Comparison of ENCODE assay signal across 9 cellular contexts in genomic region chr16:29848420-29849297, GRCh38. TPM values are rescaled to one million over a fixed set of nuclear protein-coding genes. Genes with fewer than 3 reads are reported as not detected.
DNase-seq lines count a peak whose midpoint lies in the region; ATAC-seq and TF ChIP-seq lines count a peak whose summit lies in the region.
"Had no signal": no experiment of that assay in that cellular context is flagged by ENCODE, and none has a peak within 500 bp of the region (broad histone marks: within the 10 kb centered on the region; RNA-seq: fewer than 3 reads in every experiment).

No MANE protein-coding gene starts in this region.

- no peak overlapping the region for H3K27ac Mint-ChIP-seq in WTC11

- H3K4me1 Mint-ChIP-seq in WTC11 = peaks cover 10% of the 10 kb centered on the region

- DNase-seq in NCI-H187 (lab: John Stamatoyannopoulos, UW) = peak; percentile 4 to 27
- DNase-seq in NCI-H187 treated with DMSO at 0.1 percent for 48 hours (lab: John Stamatoyannopoulos, UW) = no peak
- DNase-seq in NB4 (ENCODE audit: low read depth) = peak; percentile 81
- peak; percentile 86 for DNase-seq in WTC11 (ENCODE audit: low spot score)
- peak; percentile 71 to 77 for DNase-seq in T47D (ENCODE audit: low read depth in 1 of 2, low spot score in 1 of 2)
- peak; percentile 80 for DNase-seq in islet precursor cell
- DNase-seq in stimulated activated CD4-positive, alpha-beta T cell treated with anti-CD3 and anti-CD28 coated beads, Interleukin-1b, Interleukin-23, amount 100 ng/mL, for 4 hours (ENCODE audit: low read depth in 2 of 2) = peak; percentile 81

- POLR2A ChIA-PET in WTC11 (lab: Charles Lee) = interaction anchor here (0.7 to 1.6 kb wide), 4 partner anchors 32 to 52 kb away, joined by 4 to 7 read pairs (median 4); partner anchors contain the start of genes PAGR1 and PRRT2

- H3K9me3 Mint-ChIP-seq in WTC11 = no peaks in the 10 kb centered on the region

- CTCF ChIA-PET in WTC11 (lab: Charles Lee) = interaction anchor here (0.6 to 4.8 kb wide), 70 partner anchors 9 to 520 kb away, joined by 3 to 81 read pairs (median 5); partner anchors contain the start of genes ASPHD1, C16orf92, CDIPT and KIF22

- H3K4me3 ChIP-seq in NB4 (ENCODE audit: low read depth, low read length) = no peak overlapping the region
- H3K4me3 ChIP-seq: BLaER1 had no signal

- in situ Hi-C loops in T47D (cut with HindIII; ENCODE audit: low pct_unique_long_range_greater_than_20kb, low sequenced_read_pairs) = no loop called here

- H3K27me3 Mint-ChIP-seq in WTC11 (ENCODE audit: low read depth) = no peaks in the 10 kb centered on the region; the same call in 1 of the 2 replicates

- no peak for TF ChIP-seq POLR2A in NB4 (IDR thresholded peaks at IDR 0.05; ENCODE audit: extremely low read depth, insufficient read length)

- H3K36me3 Mint-ChIP-seq in WTC11 = no peaks in the 10 kb centered on the region; the same call in 1 of the 2 replicates

- peak; percentile 97 for TF ChIP-seq CTCF in NB4 (IDR thresholded peaks at IDR 0.05; ENCODE audit: low read depth, low read length)
- TF ChIP-seq CTCF in WTC11 (IDR thresholded peaks at IDR 0.05) = peak; percentile 78

- ATAC-seq in WTC11 = peak; percentile 79
- no peak for ATAC-seq in HG03159 (IDR thresholded peaks at IDR 0.05; ENCODE audit: unreplicated experiment)

- H3K4me3 Mint-ChIP-seq in WTC11 = no peak overlapping the region

TF ChIP-seq in WTC11, 78 proteins besides CTCF, POLR2A, EP300 and RAD21:
- TF ChIP-seq FOXP4 (CRISPR knock-in tag; IDR thresholded peaks at IDR 0.05) (no peak), ZNF263 (CRISPR knock-in tag; IDR thresholded peaks at IDR 0.05; ENCODE audit: low read depth) (no peak), NFE2L1 (CRISPR knock-in tag; IDR thresholded peaks at IDR 0.05) (no peak), ZNF138 (CRISPR knock-in tag; conservative IDR thresholded peaks at IDR 0.05) (no peak), ATF3 (CRISPR knock-in tag; conservative IDR thresholded peaks at IDR 0.05) (no peak), ZNF512 (CRISPR knock-in tag; IDR thresholded peaks at IDR 0.05; ENCODE audit: borderline replicate concordance) (no peak), HMGA2 (CRISPR knock-in tag; IDR thresholded peaks at IDR 0.05) (no peak), JAZF1 (CRISPR knock-in tag; IDR thresholded peaks at IDR 0.05) (no peak), NFATC4 (CRISPR knock-in tag; IDR thresholded peaks at IDR 0.05) (no peak), ZNF121 (CRISPR knock-in tag; IDR thresholded peaks at IDR 0.05) (peak; percentile 68), ZNF317 (CRISPR knock-in tag; IDR thresholded peaks at IDR 0.05; ENCODE audit: borderline replicate concordance, low read depth) (no peak), PRDM15 (CRISPR knock-in tag; IDR thresholded peaks at IDR 0.05) (no peak), RORB (CRISPR knock-in tag; IDR thresholded peaks at IDR 0.05) (no peak), GABPB1 (CRISPR knock-in tag; IDR thresholded peaks at IDR 0.05) (peak; percentile 48), ERG (CRISPR knock-in tag; IDR thresholded peaks at IDR 0.05) (no peak), ZNF425 (CRISPR knock-in tag; conservative IDR thresholded peaks at IDR 0.05) (no peak)

RNA-seq across cellular contexts. Expression of gene CDIPT, which starts 14.4 kb away (rescaled TPM):
- 70.7 to 71.7 TPM (median 70.9 TPM) in 3 replicates for total RNA-seq in WTC11 (2021)

RNA-seq across cellular contexts. Expression of gene MVP, which starts 28.4 kb away (rescaled TPM):
- 8.9 to 10.8 TPM (median 10.0 TPM) in 3 replicates for total RNA-seq in WTC11 (2021)

RNA-seq across cellular contexts. Expression of gene PAGR1, which starts 32.7 kb away (rescaled TPM):
- total RNA-seq in WTC11 (2021) = 60.1 to 69.0 TPM (median 66.8 TPM) in 3 replicates

RNA-seq across cellular contexts. Expression of gene PRRT2, which starts 36.7 kb away (rescaled TPM):
- total RNA-seq in WTC11 (2021) = 20.5 to 25.3 TPM (median 23.6 TPM) in 3 replicates

RNA-seq across cellular contexts. Expression of gene MAZ, which starts 42.3 kb away (rescaled TPM):
- 392 to 405 TPM (median 395 TPM) in 3 replicates for total RNA-seq in WTC11 (2021)
